In the genomic region with DNA sequence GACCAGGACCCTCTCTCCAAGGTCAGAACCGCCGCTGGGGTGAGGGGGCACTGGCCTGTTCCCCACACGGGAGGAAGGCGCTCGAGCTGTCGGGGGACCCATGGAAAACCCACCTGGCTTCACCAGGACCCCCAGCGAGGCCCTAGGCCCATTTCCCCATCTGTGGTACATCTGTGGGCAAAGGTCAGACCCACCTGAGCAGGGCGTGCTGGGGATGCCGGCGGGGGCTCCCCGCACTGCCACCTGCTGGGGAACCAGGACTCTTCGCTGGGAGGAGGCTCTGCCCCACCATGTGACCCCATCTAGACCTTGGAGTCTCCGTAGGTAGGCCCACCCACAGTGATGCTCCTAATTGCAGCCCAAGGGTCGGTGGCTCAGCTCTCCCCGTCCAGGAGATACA, we compare ENCODE assay signal across 16 cellular contexts. TPM values are rescaled to one million over a fixed set of nuclear protein-coding genes. Genes with fewer than 3 reads are reported as not detected.
A peak's percentile ranks its signal among the peaks of the same experiment; 100 is the strongest.
DNase-seq lines count a peak whose midpoint lies in the region; ATAC-seq and TF ChIP-seq lines count a peak whose summit lies in the region.
"Had no signal": no experiment of that assay in that cellular context is flagged by ENCODE, and none has a peak within 500 bp of the region (broad histone marks: within the 10 kb centered on the region; RNA-seq: fewer than 3 reads in every experiment).

No MANE protein-coding gene starts in this region.

- no peaks in the 10 kb centered on the region for H3K27me3 Mint-ChIP-seq in activated T-cell treated with anti-CD3 and anti-CD28 coated beads, Interleukin-2, amount 50 U/mL, for 24 hours
- no peaks in the 10 kb centered on the region for H3K27me3 Mint-ChIP-seq in activated T-cell treated with anti-CD3 and anti-CD28 coated beads, Interleukin-2, amount 50 U/mL, for 72 hours (ENCODE audit: low read depth)

- H3K36me3 Mint-ChIP-seq in activated T-cell treated with anti-CD3 and anti-CD28 coated beads, Interleukin-2, amount 50 U/mL, for 24 hours (ENCODE audit: low read depth) = peaks cover 39% of the 10 kb centered on the region
- peaks cover 4 to 5% of the 10 kb centered on the region in 2 donors for H3K36me3 Mint-ChIP-seq in activated T-cell treated with anti-CD3 and anti-CD28 coated beads, Interleukin-2, amount 50 U/mL, for 72 hours (ENCODE audit: insufficient read depth in 2 of 2)

- POLR2A ChIA-PET in RWPE1 (lab: Yijun Ruan, JAX; ENCODE audit: low non-redundant PET) = no interaction called here

- no peaks in the 10 kb centered on the region for H3K9me3 Mint-ChIP-seq in activated T-cell treated with anti-CD3 and anti-CD28 coated beads, Interleukin-2, amount 50 U/mL, for 24 hours
- no peaks in the 10 kb centered on the region for H3K9me3 Mint-ChIP-seq in activated T-cell treated with anti-CD3 and anti-CD28 coated beads, Interleukin-2, amount 50 U/mL, for 72 hours
- H3K9me3 Mint-ChIP-seq: T-helper 1 cell treated with Interleukin-12 subunit alpha and Interleukin-12 subunit beta and Interleukin-4 antibody, amounts not matched to agents 30 μg/mL and 1 μg/mL, for 36 hours had no signal

- H3K9me3 ChIP-seq in OCI-LY3 (ENCODE audit: insufficient read depth, low read length) (no peaks in the 10 kb centered on the region), testis (no peaks in the 10 kb centered on the region)

- H3K36me3 ChIP-seq in OCI-LY3 (replicated peaks; ENCODE audit: low read depth, low read length) = peaks cover 3% of the 10 kb centered on the region
- no peaks in the 10 kb centered on the region for H3K36me3 ChIP-seq in testis (ENCODE audit: low read depth, missing control alignments)

- ATAC-seq in activated T-cell treated with anti-CD3 and anti-CD28 coated beads, Interleukin-2, amount 50 U/mL, for 72 hours (replicated peaks in 1 of 2) = no peak

- no peak for DNase-seq in activated T-cell treated with anti-CD3 and anti-CD28 coated beads, Interleukin-2, amount 50 U/mL, for 24 hours
- DNase-seq in activated T-cell treated with anti-CD3 and anti-CD28 coated beads, Interleukin-2, amount 50 U/mL, for 72 hours = no peak
- no peak for DNase-seq in epithelial cell of proximal tubule (ENCODE audit: low read depth)
- no peak for DNase-seq in testis
- no peak for DNase-seq in NK-92 (lab: John Stamatoyannopoulos, UW; ENCODE audit: unreplicated experiment)
- no peak for DNase-seq in RWPE1 (ENCODE audit: low spot score)
- DNase-seq in activated CD4-positive, CD25-positive, alpha-beta regulatory T cell (lab: John Stamatoyannopoulos, UW) = no peak
- DNase-seq: ACHN; effector CD4-positive, alpha-beta T cell; midbrain; NCI-H2029 treated with DMSO at 0.1 percent for 48 hours had no signal

- peaks cover 5% of the 10 kb centered on the region for H3K4me1 Mint-ChIP-seq in activated T-cell treated with anti-CD3 and anti-CD28 coated beads, Interleukin-2, amount 50 U/mL, for 24 hours (ENCODE audit: low read depth)
- peaks cover 6% of the 10 kb centered on the region for H3K4me1 Mint-ChIP-seq in activated T-cell treated with anti-CD3 and anti-CD28 coated beads, Interleukin-2, amount 50 U/mL, for 72 hours (ENCODE audit: low read depth)

- H3K4me1 ChIP-seq in OCI-LY3 (ENCODE audit: low read length) = no peaks in the 10 kb centered on the region
- no peaks in the 10 kb centered on the region for H3K4me1 ChIP-seq in testis

- no peak overlapping the region for H3K4me3 Mint-ChIP-seq in activated T-cell treated with anti-CD3 and anti-CD28 coated beads, Interleukin-2, amount 50 U/mL, for 24 hours
- H3K4me3 Mint-ChIP-seq in activated T-cell treated with anti-CD3 and anti-CD28 coated beads, Interleukin-2, amount 50 U/mL, for 72 hours = no peak overlapping the region
- H3K4me3 Mint-ChIP-seq: T-helper 1 cell treated with Interleukin-12 subunit alpha and Interleukin-12 subunit beta and Interleukin-4 antibody, amounts not matched to agents 30 μg/mL and 1 μg/mL, for 36 hours had no signal

- peak overlapping the region; percentile 52 for H3K27ac Mint-ChIP-seq in activated T-cell treated with anti-CD3 and anti-CD28 coated beads, Interleukin-2, amount 50 U/mL, for 24 hours
- H3K27ac Mint-ChIP-seq in activated T-cell treated with anti-CD3 and anti-CD28 coated beads, Interleukin-2, amount 50 U/mL, for 72 hours = no peak overlapping the region
- H3K27ac Mint-ChIP-seq: T-helper 1 cell treated with Interleukin-12 subunit alpha and Interleukin-12 subunit beta and Interleukin-4 antibody, amounts not matched to agents 30 μg/mL and 1 μg/mL, for 36 hours had no signal

- intact Hi-C loops in testis (cut with DNase I; ENCODE audit: low total_unique reads) = no loop called here

- H3K27ac ChIP-seq in OCI-LY3 (ENCODE audit: low read length) = no peak overlapping the region
- H3K27ac ChIP-seq in testis = no peak overlapping the region
- no peak overlapping the region for H3K27ac ChIP-seq in RWPE1

- no peaks in the 10 kb centered on the region for H3K27me3 ChIP-seq in OCI-LY3 (ENCODE audit: low read depth, low read length)
- no peaks in the 10 kb centered on the region for H3K27me3 ChIP-seq in testis

- WGBS in testis, 2 donors = 67 to 87% methylated on average over 1 to 15 of the region's 15 CpGs

- no peak overlapping the region for H3K4me2 ChIP-seq in OCI-LY3 (ENCODE audit: low read length)

- no peak overlapping the region for H3K9ac ChIP-seq in OCI-LY3 (ENCODE audit: low read length)

- no peaks in the 10 kb centered on the region for H3K79me2 ChIP-seq in OCI-LY3 (ENCODE audit: low read length)

- TF ChIP-seq POLR2A in testis (IDR thresholded peaks at IDR 0.05) = no peak

- H4K20me1 ChIP-seq in OCI-LY3 (ENCODE audit: insufficient read depth, low read length) = no peaks in the 10 kb centered on the region

- no peak overlapping the region for H2AFZ ChIP-seq in OCI-LY3 (ENCODE audit: low read depth, low read length)

- H3K4me3 ChIP-seq in OCI-LY3 (ENCODE audit: low read length) = no peak overlapping the region
- no peak overlapping the region for H3K4me3 ChIP-seq in epithelial cell of proximal tubule (ENCODE audit: low read depth, low read length)
- peak overlapping the region; percentile 24 to 44 for H3K4me3 ChIP-seq in testis

- CTCF ChIA-PET in RWPE1 (lab: Yijun Ruan, JAX) = no interaction called here

- TF ChIP-seq CTCF in OCI-LY3 (IDR thresholded peaks at IDR 0.05; ENCODE audit: low read depth, low read length) (peak; percentile 38), epithelial cell of proximal tubule (conservative IDR thresholded peaks at IDR 0.05; ENCODE audit: low read depth, low read length) (peak; percentile 42), testis (IDR thresholded peaks at IDR 0.05) (no peak), RWPE1 (conservative IDR thresholded peaks at IDR 0.05; ENCODE audit: low read depth) (no peak)

RNA-seq across cellular contexts. Expression of a gene that starts 0.5 kb away (rescaled TPM):
- total RNA-seq in activated T-cell treated with anti-CD3 and anti-CD28 coated beads, Interleukin-2, amount 50 U/mL, for 72 hours = not detected
- total RNA-seq in epithelial cell of proximal tubule = not detected in 2 replicates
- total RNA-seq in testis = 1 to 10 TPM; 5.0 to 8.9 TPM
- polyA plus RNA-seq in testis (ENCODE audit: insufficient read depth, low read depth, low replicate concordance) = 15.3 TPM
- total RNA-seq: HT1080, subcutaneous adipose tissue had no signal
- polyA plus RNA-seq: adipose tissue had no signal

RNA-seq across cellular contexts. Expression of a gene that starts 51.4 kb away (rescaled TPM):
- total RNA-seq in activated T-cell treated with anti-CD3 and anti-CD28 coated beads, Interleukin-2, amount 50 U/mL, for 72 hours = 10 to 100 TPM; 11.6 to 18.9 TPM
- total RNA-seq in epithelial cell of proximal tubule (8.9 and 13.3 TPM in 2 replicates), testis (10 to 100 TPM; 13.1 to 14.2 TPM)
- 12.0 TPM for polyA plus RNA-seq in testis (ENCODE audit: insufficient read depth, low read depth, low replicate concordance)

Comparison
In these comparisons a context has a peak if more than half of its experiments do, and no peak if none do; other contexts are left out.
1. H3K4me3 ChIP-seq: peak in testis (2 of 2); none in OCI-LY3 (single experiment) and epithelial cell of proximal tubule (single experiment).
2. CTCF ChIP-seq: peak in OCI-LY3 (single experiment) and epithelial cell of proximal tubule (single experiment); none in testis (0 of 3) and RWPE1 (single experiment).